Comparison of ENCODE assay signal across 8 cellular contexts in genomic region chr1:173714759-173715537, GRCh38. TPM values are rescaled to one million over a fixed set of nuclear protein-coding genes. Genes with fewer than 3 reads are reported as not detected.
A peak's percentile ranks its signal among the peaks of the same experiment; 100 is the strongest.
DNase-seq lines count a peak whose midpoint lies in the region; ATAC-seq lines count a peak whose summit lies in the region.

Gene KLHL20, plus strand, starts transcription at chr1:173714981. Its CDS starts 1,063 bp downstream, at chr1:173716044.

- peak within 1 kb of the TSS in 1 of 2 experiments; percentile 66 for H3K14ac ChIP-seq in mesenchymal stem cell (ENCODE audit: low read length in 2 of 2)

- ATAC-seq in GM21360 (IDR thresholded peaks at IDR 0.05; ENCODE audit: unreplicated experiment), result peak; percentile 91

- H2AK5ac ChIP-seq in mesenchymal stem cell (ENCODE audit: low read length, severe bottlenecking), result peak within 1 kb of the TSS; percentile 6

- H2BK15ac ChIP-seq in mesenchymal stem cell (ENCODE audit: low read depth, poor library complexity, severe bottlenecking), result peak within 1 kb of the TSS; percentile 99

- H3K4ac ChIP-seq in mesenchymal stem cell (ENCODE audit: low read depth in 1 of 2, low read length in 2 of 2), result peak within 1 kb of the TSS; percentile 67 to 68

- no peak within 1 kb of the TSS for H2BK120ac ChIP-seq in mesenchymal stem cell (ENCODE audit: low read depth, low read length)

- H3K23ac ChIP-seq in mesenchymal stem cell (ENCODE audit: low read length in 2 of 2), result no peak within 1 kb of the TSS

- peaks cover 6% of the 10 kb centered on the region for H3K79me1 ChIP-seq in mesenchymal stem cell (replicated peaks; ENCODE audit: low read length, poor library complexity, severe bottlenecking)

- peak within 1 kb of the TSS; percentile 3 for H2BK5ac ChIP-seq in mesenchymal stem cell (ENCODE audit: low read depth, low read length, poor library complexity, severe bottlenecking)

- H2AFZ ChIP-seq in mesenchymal stem cell (ENCODE audit: low read depth, low read length), result peak within 1 kb of the TSS; percentile 96

- H3K9ac ChIP-seq in endocrine pancreas (ENCODE audit: control insufficient read depth, insufficient read depth, low read length) (peak within 1 kb of the TSS; percentile 93), mesenchymal stem cell (ENCODE audit: low read length) (peak within 1 kb of the TSS; percentile 89)

- no peaks in the 10 kb centered on the region for H3K36me3 ChIP-seq in endocrine pancreas (ENCODE audit: control insufficient read depth, insufficient read depth, low read length)
- peaks cover 3 to 14% of the 10 kb centered on the region in 2 experiments for H3K36me3 ChIP-seq in mesenchymal stem cell (ENCODE audit: control insufficient read depth in 1 of 2, insufficient read depth in 2 of 2, low read depth in 1 of 2, low read length in 2 of 2)

- H3K4me3 ChIP-seq in endocrine pancreas (ENCODE audit: control insufficient read depth, insufficient read depth, low read length) (peak within 1 kb of the TSS; percentile 99), mesenchymal stem cell (ENCODE audit: insufficient read depth in 1 of 2, low read depth in 1 of 2, low read length in 2 of 2) (peak within 1 kb of the TSS; percentile 78 to 82)

- DNase-seq in COR-L47 (lab: John Stamatoyannopoulos, UW) (peak; percentile 85), HT1080 (ENCODE audit: low read depth) (peak; percentile 93), NOMO-1 treated with DMSO at 0.1 percent for 48 hours (lab: John Stamatoyannopoulos, UW; ENCODE audit: unreplicated experiment) (peak; percentile 89), mesenchymal stem cell (peak; percentile 95)
- peak; percentile 65 to 70 for DNase-seq in activated CD8-positive, alpha-beta memory T cell treated with anti-CD3 and anti-CD28 coated beads for 4 hours (ENCODE audit: low read depth in 2 of 2)
- peak; percentile 70 for DNase-seq in stimulated activated CD8-positive, alpha-beta memory T cell treated with anti-CD3 and anti-CD28 coated beads, Interleukin-12 subunit alpha, Interleukin-12 subunit beta, amount 100 ng/mL, for 4 hours (ENCODE audit: low read depth)

- no peak within 1 kb of the TSS for H2BK12ac ChIP-seq in mesenchymal stem cell (ENCODE audit: low read length in 2 of 2)

- H4K8ac ChIP-seq in mesenchymal stem cell (ENCODE audit: low read length), result peak within 1 kb of the TSS; percentile 98

- H3K27me3 ChIP-seq in endocrine pancreas (ENCODE audit: control insufficient read depth, insufficient read depth, low read length) (peaks cover 6% of the 10 kb centered on the region), mesenchymal stem cell (ENCODE audit: control insufficient read depth in 1 of 2, insufficient read depth in 1 of 2, low read length in 2 of 2) (peaks cover 0 to 13% of the 10 kb centered on the region in 2 experiments)

- WGBS in mesenchymal stem cell, result under 1% methylated on average over 42 of the region's 43 CpGs

- peak within 1 kb of the TSS; percentile 58 to 79 for H3K18ac ChIP-seq in mesenchymal stem cell (ENCODE audit: low read depth in 1 of 2, low read length in 2 of 2)

- peak within 1 kb of the TSS; percentile 84 for H3K27ac ChIP-seq in mesenchymal stem cell (ENCODE audit: low read length, poor library complexity, severe bottlenecking)

- H3K4me1 ChIP-seq in endocrine pancreas (ENCODE audit: control insufficient read depth, insufficient read depth, low read length), result peaks cover 21% of the 10 kb centered on the region
- H3K4me1 ChIP-seq in mesenchymal stem cell (ENCODE audit: control insufficient read depth, insufficient read depth, low read depth, low read length), result peaks cover 1% of the 10 kb centered on the region

- H4K91ac ChIP-seq in mesenchymal stem cell (ENCODE audit: low read length), result peak within 1 kb of the TSS; percentile 43

- no peaks in the 10 kb centered on the region for H3K9me3 ChIP-seq in endocrine pancreas (ENCODE audit: control insufficient read depth, low read length)
- no peaks in the 10 kb centered on the region for H3K9me3 ChIP-seq in mesenchymal stem cell (ENCODE audit: control insufficient read depth, low read length)

- H3K4me2 ChIP-seq in mesenchymal stem cell (ENCODE audit: low read length, poor library complexity, severe bottlenecking), result peak within 1 kb of the TSS; percentile 73

RNA-seq across cellular contexts. Expression of gene KLHL20, which starts in this region (rescaled TPM):
- total RNA-seq in HT1080 (2014; rRNA removed; shearing (Covaris generic)), result 12.4 and 12.6 TPM in 2 replicates
- 7.5 and 9.2 TPM in 2 replicates for polyA plus RNA-seq in HT1080 (2015; cell fraction: cytosol; rRNA removed)
- 17.7 and 18.9 TPM in 2 replicates for polyA plus RNA-seq in HT1080 (2015; cell fraction: nucleus; rRNA removed)
- 15.9 TPM for polyA plus RNA-seq in mesenchymal stem cell (2013, experiment 1 of 2)
- 15.2 TPM for polyA plus RNA-seq in mesenchymal stem cell (2013, experiment 2 of 2)

Comparison
In these comparisons a context has a peak if more than half of its experiments do, and no peak if none do; other contexts are left out.
1. Peak in every context shown above with its lines: DNase-seq, ATAC-seq, H3K4me3 ChIP-seq and H3K27ac ChIP-seq.